ENCODE assay signal across 1 cellular context in genomic region chr10:102660891-102661613, GRCh38.
TF ChIP-seq lines count a peak whose summit lies in the region.

No MANE protein-coding gene starts in this region.

TF ChIP-seq in HEK293, 187 proteins besides CTCF, POLR2A, EP300 and RAD21 (continued from another document):
- TF ChIP-seq, protein P1, sequence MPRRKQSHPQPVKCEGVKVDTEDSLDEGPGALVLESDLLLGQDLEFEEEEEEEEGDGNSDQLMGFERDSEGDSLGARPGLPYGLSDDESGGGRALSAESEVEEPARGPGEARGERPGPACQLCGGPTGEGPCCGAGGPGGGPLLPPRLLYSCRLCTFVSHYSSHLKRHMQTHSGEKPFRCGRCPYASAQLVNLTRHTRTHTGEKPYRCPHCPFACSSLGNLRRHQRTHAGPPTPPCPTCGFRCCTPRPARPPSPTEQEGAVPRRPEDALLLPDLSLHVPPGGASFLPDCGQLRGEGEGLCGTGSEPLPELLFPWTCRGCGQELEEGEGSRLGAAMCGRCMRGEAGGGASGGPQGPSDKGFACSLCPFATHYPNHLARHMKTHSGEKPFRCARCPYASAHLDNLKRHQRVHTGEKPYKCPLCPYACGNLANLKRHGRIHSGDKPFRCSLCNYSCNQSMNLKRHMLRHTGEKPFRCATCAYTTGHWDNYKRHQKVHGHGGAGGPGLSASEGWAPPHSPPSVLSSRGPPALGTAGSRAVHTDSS (tag by site-specific recombination; IDR thresholded peaks at IDR 0.05) = no peak
- TF ChIP-seq ZNF768 (tag by site-specific recombination; IDR thresholded peaks at IDR 0.05) (no peak), KLF17 (tag by site-specific recombination; IDR thresholded peaks at IDR 0.05) (peak; percentile 89), BCL11A (tag by site-specific recombination; IDR thresholded peaks at IDR 0.05; ENCODE audit: low read depth) (no peak), GLIS2 (tag by site-specific recombination; IDR thresholded peaks at IDR 0.05) (peak; percentile 55), KLF7 (tag by site-specific recombination; IDR thresholded peaks at IDR 0.05; ENCODE audit: borderline replicate concordance) (no peak), ZBTB7A (tag by site-specific recombination; IDR thresholded peaks at IDR 0.05; ENCODE audit: low read depth) (no peak), ZNF302 (tag by site-specific recombination; IDR thresholded peaks at IDR 0.05; ENCODE audit: low read depth) (no peak), ZNF629 (tag by site-specific recombination; IDR thresholded peaks at IDR 0.05) (no peak), ZNF214 (tag by site-specific recombination; IDR thresholded peaks at IDR 0.05; ENCODE audit: borderline replicate concordance) (no peak), ZNF366 (tag by site-specific recombination; conservative IDR thresholded peaks at IDR 0.05) (no peak), ZNF664 (tag by site-specific recombination; IDR thresholded peaks at IDR 0.05) (no peak), ZNF791 (tag by site-specific recombination; IDR thresholded peaks at IDR 0.05) (no peak), ZNF114 (tag by site-specific recombination; IDR thresholded peaks at IDR 0.05) (no peak), GLIS1 (tag by site-specific recombination; IDR thresholded peaks at IDR 0.05) (peak; percentile 73)
- TF ChIP-seq, protein P2, sequence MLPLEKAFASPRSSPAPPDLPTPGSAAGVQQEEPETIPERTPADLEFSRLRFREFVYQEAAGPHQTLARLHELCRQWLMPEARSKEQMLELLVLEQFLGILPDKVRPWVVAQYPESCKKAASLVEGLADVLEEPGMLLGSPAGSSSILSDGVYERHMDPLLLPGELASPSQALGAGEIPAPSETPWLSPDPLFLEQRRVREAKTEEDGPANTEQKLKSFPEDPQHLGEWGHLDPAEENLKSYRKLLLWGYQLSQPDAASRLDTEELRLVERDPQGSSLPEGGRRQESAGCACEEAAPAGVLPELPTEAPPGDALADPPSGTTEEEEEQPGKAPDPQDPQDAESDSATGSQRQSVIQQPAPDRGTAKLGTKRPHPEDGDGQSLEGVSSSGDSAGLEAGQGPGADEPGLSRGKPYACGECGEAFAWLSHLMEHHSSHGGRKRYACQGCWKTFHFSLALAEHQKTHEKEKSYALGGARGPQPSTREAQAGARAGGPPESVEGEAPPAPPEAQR (tag by site-specific recombination; IDR thresholded peaks at IDR 0.05) = no peak
- TF ChIP-seq, protein P3, sequence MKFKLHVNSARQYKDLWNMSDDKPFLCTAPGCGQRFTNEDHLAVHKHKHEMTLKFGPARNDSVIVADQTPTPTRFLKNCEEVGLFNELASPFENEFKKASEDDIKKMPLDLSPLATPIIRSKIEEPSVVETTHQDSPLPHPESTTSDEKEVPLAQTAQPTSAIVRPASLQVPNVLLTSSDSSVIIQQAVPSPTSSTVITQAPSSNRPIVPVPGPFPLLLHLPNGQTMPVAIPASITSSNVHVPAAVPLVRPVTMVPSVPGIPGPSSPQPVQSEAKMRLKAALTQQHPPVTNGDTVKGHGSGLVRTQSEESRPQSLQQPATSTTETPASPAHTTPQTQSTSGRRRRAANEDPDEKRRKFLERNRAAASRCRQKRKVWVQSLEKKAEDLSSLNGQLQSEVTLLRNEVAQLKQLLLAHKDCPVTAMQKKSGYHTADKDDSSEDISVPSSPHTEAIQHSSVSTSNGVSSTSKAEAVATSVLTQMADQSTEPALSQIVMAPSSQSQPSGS (tag by site-specific recombination; IDR thresholded peaks at IDR 0.05; ENCODE audit: low read depth) = no peak
- TF ChIP-seq, protein P4, sequence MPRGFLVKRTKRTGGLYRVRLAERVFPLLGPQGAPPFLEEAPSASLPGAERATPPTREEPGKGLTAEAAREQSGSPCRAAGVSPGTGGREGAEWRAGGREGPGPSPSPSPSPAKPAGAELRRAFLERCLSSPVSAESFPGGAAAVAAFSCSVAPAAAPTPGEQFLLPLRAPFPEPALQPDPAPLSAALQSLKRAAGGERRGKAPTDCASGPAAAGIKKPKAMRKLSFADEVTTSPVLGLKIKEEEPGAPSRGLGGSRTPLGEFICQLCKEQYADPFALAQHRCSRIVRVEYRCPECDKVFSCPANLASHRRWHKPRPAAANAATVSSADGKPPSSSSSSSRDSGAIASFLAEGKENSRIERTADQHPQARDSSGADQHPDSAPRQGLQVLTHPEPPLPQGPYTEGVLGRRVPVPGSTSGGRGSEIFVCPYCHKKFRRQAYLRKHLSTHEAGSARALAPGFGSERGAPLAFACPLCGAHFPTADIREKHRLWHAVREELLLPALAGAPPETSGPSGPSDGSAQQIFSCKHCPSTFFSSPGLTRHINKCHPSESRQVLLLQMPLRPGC (tag by site-specific recombination; IDR thresholded peaks at IDR 0.05) = no peak
- TF ChIP-seq, protein P5, sequence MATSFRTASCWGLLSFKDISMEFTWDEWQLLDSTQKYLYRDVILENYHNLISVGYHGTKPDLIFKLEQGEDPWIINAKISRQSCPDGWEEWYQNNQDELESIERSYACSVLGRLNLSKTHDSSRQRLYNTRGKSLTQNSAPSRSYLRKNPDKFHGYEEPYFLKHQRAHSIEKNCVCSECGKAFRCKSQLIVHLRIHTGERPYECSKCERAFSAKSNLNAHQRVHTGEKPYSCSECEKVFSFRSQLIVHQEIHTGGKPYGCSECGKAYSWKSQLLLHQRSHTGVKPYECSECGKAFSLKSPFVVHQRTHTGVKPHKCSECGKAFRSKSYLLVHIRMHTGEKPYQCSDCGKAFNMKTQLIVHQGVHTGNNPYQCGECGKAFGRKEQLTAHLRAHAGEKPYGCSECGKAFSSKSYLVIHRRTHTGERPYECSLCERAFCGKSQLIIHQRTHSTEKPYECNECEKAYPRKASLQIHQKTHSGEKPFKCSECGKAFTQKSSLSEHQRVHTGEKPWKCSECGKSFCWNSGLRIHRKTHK (tag by site-specific recombination; IDR thresholded peaks at IDR 0.05) = no peak
